ENCODE assay signal across 1 cellular context in genomic region chr3:138049157-138049919, GRCh38.
TF ChIP-seq lines count a peak whose summit lies in the region.

No MANE protein-coding gene starts in this region.

TF ChIP-seq in HepG2, 621 proteins besides CTCF, POLR2A, EP300 and RAD21:
- TF ChIP-seq ZFP1 (CRISPR knock-in tag; IDR thresholded peaks at IDR 0.05) (no peak), ZNF598 (CRISPR knock-in tag; IDR thresholded peaks at IDR 0.05; ENCODE audit: borderline replicate concordance) (no peak), SP5 (CRISPR knock-in tag; IDR thresholded peaks at IDR 0.05; ENCODE audit: borderline replicate concordance, low read depth) (no peak), DZIP1 (CRISPR knock-in tag; IDR thresholded peaks at IDR 0.05) (no peak), ZMAT5 (CRISPR knock-in tag; IDR thresholded peaks at IDR 0.05; ENCODE audit: borderline replicate concordance, low read depth) (no peak), LRRFIP1 (CRISPR knock-in tag; conservative IDR thresholded peaks at IDR 0.05) (no peak), ZBTB49 (CRISPR knock-in tag; IDR thresholded peaks at IDR 0.05; ENCODE audit: borderline replicate concordance) (no peak), NBN (conservative IDR thresholded peaks at IDR 0.05) (no peak), SNAPC2 (CRISPR knock-in tag; IDR thresholded peaks at IDR 0.05) (no peak), ISX (CRISPR knock-in tag; conservative IDR thresholded peaks at IDR 0.05) (no peak), DMAP1 (CRISPR knock-in tag; IDR thresholded peaks at IDR 0.05) (no peak), ARNTL (CRISPR knock-in tag; IDR thresholded peaks at IDR 0.05) (no peak), ATF7 (IDR thresholded peaks at IDR 0.05) (peak; percentile 12; the same call in 1 of the 2 replicates), ATF7 (CRISPR knock-in tag; IDR thresholded peaks at IDR 0.05) (no peak), ATM (IDR thresholded peaks at IDR 0.05; ENCODE audit: borderline replicate concordance) (no peak), TAF1 (CRISPR knock-in tag; IDR thresholded peaks at IDR 0.05) (no peak), RFX5 (IDR thresholded peaks at IDR 0.05; ENCODE audit: low read depth, low read length) (0 out of 2 replicates have a peak, but pooled peaks have one; percentile 22)
